23 cellular contexts compared by ENCODE assay signal in the genomic region with DNA sequence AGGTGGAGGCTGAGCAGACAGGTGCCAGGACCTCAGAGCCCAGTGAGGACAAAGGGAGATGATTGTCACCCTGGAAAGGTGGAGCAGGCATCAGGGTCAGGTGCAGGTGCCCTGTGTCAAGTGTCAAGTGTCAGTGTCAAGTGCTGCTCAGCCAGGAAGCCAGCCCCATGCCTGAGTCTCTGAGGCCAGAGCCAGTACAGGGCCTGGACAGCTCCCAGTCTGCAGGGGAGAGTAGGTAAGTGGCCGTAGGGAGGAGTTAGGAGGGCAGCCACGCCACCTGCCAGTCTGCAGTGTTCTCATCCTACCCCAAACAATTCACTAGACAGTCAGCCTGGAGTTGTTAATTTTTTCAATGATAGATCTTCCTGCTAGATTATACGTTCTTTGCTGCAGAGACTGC. TPM values are rescaled to one million over a fixed set of nuclear protein-coding genes. Genes with fewer than 3 reads are reported as not detected.
DNase-seq lines count a peak whose midpoint lies in the region; ATAC-seq and TF ChIP-seq lines count a peak whose summit lies in the region.
"Had no signal": no experiment of that assay in that cellular context is flagged by ENCODE, and none has a peak within 500 bp of the region (broad histone marks: within the 10 kb centered on the region; RNA-seq: fewer than 3 reads in every experiment).

No MANE protein-coding gene starts in this region.

- no peak overlapping the region for H3K4me3 Mint-ChIP-seq in effector memory CD8-positive, alpha-beta T cell
- H3K4me3 Mint-ChIP-seq in stimulated activated naive B cell treated with anti-CD40 and anti-IgM and Interleukin-4, amounts not matched to agents 10 μg/mL and 1 μg/mL and 100 μg/mL, for 72 hours, result no peak overlapping the region
- H3K4me3 Mint-ChIP-seq: CD4-positive, alpha-beta T cell had no signal

- peaks cover 5 to 11% of the 10 kb centered on the region in 2 donors for H3K4me1 Mint-ChIP-seq in effector memory CD8-positive, alpha-beta T cell (ENCODE audit: low read depth in 2 of 2)
- peaks cover 4 to 5% of the 10 kb centered on the region in 2 donors for H3K4me1 Mint-ChIP-seq in stimulated activated naive B cell treated with anti-CD40 and anti-IgM and Interleukin-4, amounts not matched to agents 10 μg/mL and 1 μg/mL and 100 μg/mL, for 72 hours

- H3K27me3 ChIP-seq in breast epithelium, result no peaks in the 10 kb centered on the region
- H3K27me3 ChIP-seq: BLaER1, SJSA1 had no signal

- H3K9me3 Mint-ChIP-seq in effector memory CD8-positive, alpha-beta T cell, result no peaks in the 10 kb centered on the region
- no peaks in the 10 kb centered on the region for H3K9me3 Mint-ChIP-seq in stimulated activated naive B cell treated with anti-CD40 and anti-IgM and Interleukin-4, amounts not matched to agents 10 μg/mL and 1 μg/mL and 100 μg/mL, for 72 hours
- H3K9me3 Mint-ChIP-seq: CD4-positive, alpha-beta T cell had no signal

- intact Hi-C loops in breast epithelium (cut with DNase I; ENCODE audit: low total_unique reads), result loop anchor here (10.0 kb wide), 1 partner anchor 94 kb away; no protein-coding TSS in a partner anchor

- no peaks in the 10 kb centered on the region for H3K27me3 Mint-ChIP-seq in effector memory CD8-positive, alpha-beta T cell
- H3K27me3 Mint-ChIP-seq in stimulated activated naive B cell treated with anti-CD40 and anti-IgM and Interleukin-4, amounts not matched to agents 10 μg/mL and 1 μg/mL and 100 μg/mL, for 72 hours, result no peaks in the 10 kb centered on the region
- H3K27me3 Mint-ChIP-seq: CD4-positive, alpha-beta T cell had no signal

- no peak for ATAC-seq in effector memory CD8-positive, alpha-beta T cell (replicated peaks)
- no peak for ATAC-seq in stimulated activated naive B cell treated with anti-CD40 and anti-IgM and Interleukin-4, amounts not matched to agents 10 μg/mL and 1 μg/mL and 100 μg/mL, for 72 hours (replicated peaks)
- ATAC-seq: Panc1 had no signal

- in situ Hi-C loops in T47D (cut with HindIII; ENCODE audit: low pct_unique_long_range_greater_than_20kb, low sequenced_read_pairs), result no loop called here

- DNase-seq in DMS153 (lab: John Stamatoyannopoulos, UW), result peak; percentile 25
- DNase-seq in DMS153 treated with DMSO at 0.1 percent for 48 hours (lab: John Stamatoyannopoulos, UW; ENCODE audit: unreplicated experiment), result no peak
- DNase-seq in T47D (ENCODE audit: low read depth in 1 of 2, low spot score in 1 of 2), result peak; percentile 33 to 64
- DNase-seq in breast epithelium (ENCODE audit: low spot score in 2 of 2), result no peak
- no peak for DNase-seq in effector memory CD8-positive, alpha-beta T cell
- DNase-seq in NCI-H1436 treated with DMSO at 0.1 percent for 48 hours (lab: John Stamatoyannopoulos, UW), result no peak
- no peak for DNase-seq in midbrain (lab: John Stamatoyannopoulos, UW)
- no peak for DNase-seq in stimulated activated naive B cell treated with anti-CD40 and anti-IgM and Interleukin-4, amounts not matched to agents 10 μg/mL and 1 μg/mL and 100 μg/mL, for 72 hours
- DNase-seq: ACHN; CD4-positive, alpha-beta T cell; COR-L47; GM23248; MV-4-11; NCI-H1694 treated with DMSO at 0.1 percent for 48 hours; NCI-H226; NCI-H510A treated with DMSO at 0.1 percent for 48 hours; NCI-H748 treated with DMSO at 0.1 percent for 48 hours had no signal

- no peaks in the 10 kb centered on the region for H3K9me3 ChIP-seq in breast epithelium
- H3K9me3 ChIP-seq: HAP-1, SJSA1 had no signal

- H3K4me1 ChIP-seq in breast epithelium, result no peaks in the 10 kb centered on the region
- H3K4me1 ChIP-seq: BLaER1, HAP-1 had no signal

- H3K36me3 Mint-ChIP-seq in effector memory CD8-positive, alpha-beta T cell (ENCODE audit: insufficient read depth), result peaks cover 84% of the 10 kb centered on the region
- peaks cover 76 to 87% of the 10 kb centered on the region in 2 donors for H3K36me3 Mint-ChIP-seq in stimulated activated naive B cell treated with anti-CD40 and anti-IgM and Interleukin-4, amounts not matched to agents 10 μg/mL and 1 μg/mL and 100 μg/mL, for 72 hours

- H3K4me3 ChIP-seq in breast epithelium, result no peak overlapping the region
- H3K4me3 ChIP-seq: BLaER1, GM23248, HAP-1, SJSA1 had no signal

- H3K36me3 ChIP-seq in breast epithelium, result no peaks in the 10 kb centered on the region

- H3K27ac ChIP-seq in breast epithelium, result no peak overlapping the region
- H3K27ac ChIP-seq: 22Rv1, BLaER1, GM23248, KMS-11, SJSA1 had no signal

- peak overlapping the region; percentile 3 to 49 for H3K27ac Mint-ChIP-seq in effector memory CD8-positive, alpha-beta T cell
- H3K27ac Mint-ChIP-seq in stimulated activated naive B cell treated with anti-CD40 and anti-IgM and Interleukin-4, amounts not matched to agents 10 μg/mL and 1 μg/mL and 100 μg/mL, for 72 hours, result no peak overlapping the region
- H3K27ac Mint-ChIP-seq: CD4-positive, alpha-beta T cell had no signal

- TF ChIP-seq POLR2A in breast epithelium (IDR thresholded peaks at IDR 0.05), result no peak

- no peak for TF ChIP-seq CTCF in breast epithelium (IDR thresholded peaks at IDR 0.05)

RNA-seq across cellular contexts. Expression of a gene that starts 42.3 kb away (rescaled TPM):
- 100 to 1,000 TPM in 1 of 3 donors, 10 to 100 TPM in 2; 78.6 to 106 (median 82.6) TPM for total RNA-seq in breast epithelium

Comparison
In these comparisons a context has a peak if more than half of its experiments do, and no peak if none do; other contexts are left out.
1. DNase-seq: peak in DMS153 (single experiment) and T47D (2 of 2); none in DMS153 treated with DMSO at 0.1 percent for 48 hours (single experiment), breast epithelium (0 of 2), effector memory CD8-positive, alpha-beta T cell (0 of 3), NCI-H1436 treated with DMSO at 0.1 percent for 48 hours (single experiment), midbrain (single experiment) and stimulated activated naive B cell treated with anti-CD40 and anti-IgM and Interleukin-4, amounts not matched to agents 10 μg/mL and 1 μg/mL and 100 μg/mL, for 72 hours (single experiment).